Comparison of ENCODE assay signal across 15 cellular contexts in genomic region chr19:19211499-19212432, GRCh38. TPM values are rescaled to one million over a fixed set of nuclear protein-coding genes. Genes with fewer than 3 reads are reported as not detected.
A peak's percentile ranks its signal among the peaks of the same experiment; 100 is the strongest.
DNase-seq lines count a peak whose midpoint lies in the region; ATAC-seq and TF ChIP-seq lines count a peak whose summit lies in the region.
"Had no signal": no experiment of that assay in that cellular context is flagged by ENCODE, and none has a peak within 500 bp of the region (broad histone marks: within the 10 kb centered on the region; RNA-seq: fewer than 3 reads in every experiment).

Gene NCAN (plus strand): TSS chr19:19211958. CDS start chr19:19216954, 4,996 bp downstream.

- H3K27ac Mint-ChIP-seq in endothelial cell (ENCODE audit: unreplicated experiment): no peak within 1 kb of the TSS
- H3K27ac Mint-ChIP-seq in activated CD4-positive, alpha-beta T cell treated with anti-CD3 and anti-CD28 coated beads, Interleukin-2, amount 10 ng/mL, durations not matched to agents 24 days and 14 days: no peak within 1 kb of the TSS
- H3K27ac Mint-ChIP-seq: immature natural killer cell had no signal

- DNase-seq in DMS79 treated with DMSO at 0.1 percent for 48 hours (lab: John Stamatoyannopoulos, UW) (peak; percentile 54), DMS79 (lab: John Stamatoyannopoulos, UW) (no peak), NCI-H2227 (lab: John Stamatoyannopoulos, UW; ENCODE audit: unreplicated experiment) (peak; percentile 79), endothelial cell (ENCODE audit: low spot score) (peak; percentile 31), osteoblast (ENCODE audit: insufficient read length, low spot score, missing footprints) (peak; percentile 37), COLO829 (ENCODE audit: low spot score) (no peak)
- no peak for DNase-seq in activated CD4-positive, alpha-beta T cell treated with anti-CD3 and anti-CD28 coated beads, Interleukin-2, amount 10 ng/mL, durations not matched to agents 24 days and 14 days
- DNase-seq: activated CD4-positive, CD25-positive, alpha-beta regulatory T cell; immature natural killer cell; OCI-M1; SW 1271; tibial artery had no signal

- peaks cover 2% of the 10 kb centered on the region for H3K4me1 Mint-ChIP-seq in endothelial cell (ENCODE audit: unreplicated experiment)
- H3K4me1 Mint-ChIP-seq in activated CD4-positive, alpha-beta T cell treated with anti-CD3 and anti-CD28 coated beads, Interleukin-2, amount 10 ng/mL, durations not matched to agents 24 days and 14 days: peaks cover 16% of the 10 kb centered on the region

- peaks cover 7% of the 10 kb centered on the region for H4K20me1 ChIP-seq in osteoblast (ENCODE audit: insufficient read depth, low read length)

- H3K4me1 ChIP-seq in osteoblast (ENCODE audit: insufficient read depth, low read length): no peaks in the 10 kb centered on the region
- H3K4me1 ChIP-seq: parathyroid adenoma had no signal

- TF ChIP-seq CTCF in endothelial cell (IDR thresholded peaks at IDR 0.05; ENCODE audit: unreplicated experiment) (no peak), osteoblast (IDR thresholded peaks at IDR 0.05; ENCODE audit: extremely low read depth, low read depth, low read length) (no peak)

- no peaks in the 10 kb centered on the region for H3K9me3 Mint-ChIP-seq in endothelial cell (ENCODE audit: unreplicated experiment)
- peaks cover 8% of the 10 kb centered on the region for H3K9me3 Mint-ChIP-seq in activated CD4-positive, alpha-beta T cell treated with anti-CD3 and anti-CD28 coated beads, Interleukin-2, amount 10 ng/mL, durations not matched to agents 24 days and 14 days
- H3K9me3 Mint-ChIP-seq: immature natural killer cell had no signal

- H3K79me2 ChIP-seq in osteoblast (ENCODE audit: insufficient read depth, low read length): no peaks in the 10 kb centered on the region
- H3K79me2 ChIP-seq: parathyroid adenoma had no signal

- no peak within 1 kb of the TSS for H3K4me3 Mint-ChIP-seq in endothelial cell (ENCODE audit: unreplicated experiment)
- no peak within 1 kb of the TSS for H3K4me3 Mint-ChIP-seq in activated CD4-positive, alpha-beta T cell treated with anti-CD3 and anti-CD28 coated beads, Interleukin-2, amount 10 ng/mL, durations not matched to agents 24 days and 14 days
- H3K4me3 Mint-ChIP-seq: immature natural killer cell had no signal

- no peak within 1 kb of the TSS for H2AFZ ChIP-seq in osteoblast (ENCODE audit: low read length)
- H2AFZ ChIP-seq: parathyroid adenoma had no signal

- H3K36me3 Mint-ChIP-seq in endothelial cell (ENCODE audit: low read depth, unreplicated experiment): peaks cover 11% of the 10 kb centered on the region
- peaks cover 3% of the 10 kb centered on the region for H3K36me3 Mint-ChIP-seq in activated CD4-positive, alpha-beta T cell treated with anti-CD3 and anti-CD28 coated beads, Interleukin-2, amount 10 ng/mL, durations not matched to agents 24 days and 14 days (ENCODE audit: low read depth)
- H3K36me3 Mint-ChIP-seq: immature natural killer cell had no signal

- intact Hi-C loops in activated CD4-positive, alpha-beta T cell treated with anti-CD3 and anti-CD28 coated beads, Interleukin-2, amount 10 ng/mL, durations not matched to agents 24 days and 14 days (cut with micrococcal nuclease): no loop called here

- H3K27ac ChIP-seq in osteoblast (ENCODE audit: low read depth, low read length): no peak within 1 kb of the TSS
- H3K27ac ChIP-seq: parathyroid adenoma, tibial artery had no signal

- no peaks in the 10 kb centered on the region for H3K36me3 ChIP-seq in osteoblast (ENCODE audit: insufficient read depth, low read length)
- H3K36me3 ChIP-seq: tibial artery had no signal

- H3K27me3 Mint-ChIP-seq in endothelial cell (ENCODE audit: unreplicated experiment): peaks cover 27% of the 10 kb centered on the region
- H3K27me3 Mint-ChIP-seq in activated CD4-positive, alpha-beta T cell treated with anti-CD3 and anti-CD28 coated beads, Interleukin-2, amount 10 ng/mL, durations not matched to agents 24 days and 14 days: peaks cover 34% of the 10 kb centered on the region

- no peak within 1 kb of the TSS for H3K4me3 ChIP-seq in osteoblast (ENCODE audit: insufficient read depth, low read length)
- H3K4me3 ChIP-seq: tibial artery had no signal

- no peak for ATAC-seq in HG03565 (IDR thresholded peaks at IDR 0.05; ENCODE audit: unreplicated experiment)

- H3K4me2 ChIP-seq in osteoblast (ENCODE audit: insufficient read depth, low read length): no peak within 1 kb of the TSS

- H3K9me3 ChIP-seq in osteoblast (ENCODE audit: low read depth, low read length): no peaks in the 10 kb centered on the region
- H3K9me3 ChIP-seq: tibial artery had no signal

- peaks cover 24% of the 10 kb centered on the region for H3K27me3 ChIP-seq in osteoblast (ENCODE audit: insufficient read depth, low read length)

RNA-seq across cellular contexts. Expression of gene NCAN, which starts in this region (rescaled TPM):
- total RNA-seq in endothelial cell (ENCODE audit: unreplicated experiment): 0.05 TPM
- under 0.01 TPM in 1 of 2 replicates, not detected in the other for total RNA-seq in osteoblast
- 0.02 TPM in 1 of 2 replicates, not detected in the other for total RNA-seq in activated CD4-positive, alpha-beta T cell treated with anti-CD3 and anti-CD28 coated beads, Interleukin-2, amount 10 ng/mL, durations not matched to agents 24 days and 14 days
- total RNA-seq: chondrocyte had no signal

Comparison
In these comparisons a context has a peak if more than half of its experiments do, and no peak if none do; other contexts are left out.
1. DNase-seq: peak in DMS79 treated with DMSO at 0.1 percent for 48 hours (single experiment) and NCI-H2227 (single experiment); none in DMS79 (single experiment), activated CD4-positive, alpha-beta T cell treated with anti-CD3 and anti-CD28 coated beads, Interleukin-2, amount 10 ng/mL, durations not matched to agents 24 days and 14 days (single experiment) and COLO829 (single experiment).
2. Peak in DNase-seq in endothelial cell; RNA of the gene not detected or under 1 TPM.
3. Peak in DNase-seq in osteoblast; RNA of the gene not detected or under 1 TPM.